Comparison of ENCODE assay signal across 11 cellular contexts in genomic region chr22:32533265-32534068, GRCh38. TPM values are rescaled to one million over a fixed set of nuclear protein-coding genes. Genes with fewer than 3 reads are reported as not detected.
A peak's percentile ranks its signal among the peaks of the same experiment; 100 is the strongest.
DNase-seq lines count a peak whose midpoint lies in the region; ATAC-seq, FAIRE-seq and TF ChIP-seq lines count a peak whose summit lies in the region.
"Had no signal": no experiment of that assay in that cellular context is flagged by ENCODE, and none has a peak within 500 bp of the region (broad histone marks: within the 10 kb centered on the region; RNA-seq: fewer than 3 reads in every experiment).

No MANE protein-coding gene starts in this region.

- FAIRE-seq in HTR-8/SVneo (lab: Jason Lieb, UNC): no peak

- no peak for TF ChIP-seq CTCF in omental fat pad (IDR thresholded peaks at IDR 0.05)

- DNase-seq in GM03348 (ENCODE audit: low spot score) (peak; percentile 66), astrocyte of the hippocampus (ENCODE audit: low read depth, low spot score) (peak; percentile 27), left lobe of liver (ENCODE audit: low spot score) (peak; percentile 67), omental fat pad (ENCODE audit: low spot score) (no peak), HTR-8/SVneo (ENCODE audit: insufficient read length, low spot score) (no peak)
- DNase-seq: activated T-cell treated with anti-CD3 and anti-CD28 coated beads for 4 hours had no signal

- no peak overlapping the region for H3K4me3 ChIP-seq in skin epidermis
- H3K4me3 ChIP-seq: cardiac muscle cell, PC-9 had no signal

- peak overlapping the region in 19 of 21 experiments; percentile 7 to 80 (median 55) for H3K27ac ChIP-seq in skin epidermis
- H3K27ac ChIP-seq: cardiac muscle cell, PC-9 had no signal

- peak; percentile 42 for ATAC-seq in left lobe of liver
- ATAC-seq in GM21526 (IDR thresholded peaks at IDR 0.05; ENCODE audit: low FRiP score, unreplicated experiment): no peak
- no peak for ATAC-seq in omental fat pad (ENCODE audit: low FRiP score)
- ATAC-seq in HG03342 (IDR thresholded peaks at IDR 0.05; ENCODE audit: unreplicated experiment): no peak

RNA-seq across cellular contexts. Expression of gene FBXO7, which starts 58.9 kb away (rescaled TPM):
- 53.2 TPM for total RNA-seq in left lobe of liver
- total RNA-seq in omental fat pad: 10 to 100 TPM; 74.3 to 91.3 (median 83.3) TPM

Comparison
In these comparisons a context has a peak if more than half of its experiments do, and no peak if none do; other contexts are left out.
1. DNase-seq: peak in GM03348 (single experiment), astrocyte of the hippocampus (single experiment) and left lobe of liver (single experiment); none in omental fat pad (single experiment) and HTR-8/SVneo (single experiment).